39 cellular contexts compared by ENCODE assay signal in the genomic region with DNA sequence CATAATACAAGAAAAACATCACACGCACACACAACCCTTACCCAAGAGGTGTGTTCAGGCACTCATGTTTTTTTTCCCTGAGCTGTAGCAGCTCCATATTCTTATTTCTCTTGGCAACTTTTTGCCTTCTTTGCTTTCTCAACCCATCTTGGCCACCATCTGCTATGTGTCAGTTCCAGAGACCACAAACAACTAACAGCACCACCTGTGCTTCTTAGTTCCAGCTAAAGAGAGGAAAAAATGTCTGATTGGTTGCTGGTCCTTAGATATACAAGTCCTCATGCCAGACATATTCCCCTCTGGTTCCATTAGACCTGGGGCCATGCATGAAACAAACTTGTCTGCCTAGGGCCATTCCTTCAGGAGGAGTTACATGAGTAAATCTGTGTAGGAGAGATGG. TPM values are rescaled to one million over a fixed set of nuclear protein-coding genes. Genes with fewer than 3 reads are reported as not detected.
"Had no signal": no experiment of that assay in that cellular context is flagged by ENCODE, and none has a peak within 500 bp of the region (broad histone marks: within the 10 kb centered on the region; RNA-seq: fewer than 3 reads in every experiment).

No MANE protein-coding gene starts in this region.

- H3K9me3 ChIP-seq: adrenal gland, body of pancreas, colonic mucosa, esophagus squamous epithelium, gastroesophageal sphincter had no signal

- H3K4me1 ChIP-seq: adrenal gland, body of pancreas, colonic mucosa, esophagus squamous epithelium, gastroesophageal sphincter had no signal

- H3K27ac ChIP-seq: adrenal gland, body of pancreas, cardiac muscle cell, colonic mucosa, epithelial cell of prostate, esophagus squamous epithelium, gastroesophageal sphincter, WERI-Rb-1 had no signal

- H3K4me3 ChIP-seq: adrenal gland, body of pancreas, cardiac muscle cell, colonic mucosa, esophagus squamous epithelium, gastroesophageal sphincter had no signal

- H3K36me3 ChIP-seq: adrenal gland, cardiac muscle cell, colonic mucosa, esophagus squamous epithelium, gastroesophageal sphincter had no signal

- ATAC-seq: activated CD4-positive, alpha-beta T cell treated with anti-CD3 and anti-CD28 coated beads for 36 hours; activated CD8-positive, alpha-beta memory T cell treated with anti-CD3 and anti-CD28 coated beads, Interleukin-2, amount 10 ng/mL, durations not matched to agents 7 days and 5 days; activated CD8-positive, alpha-beta T cell treated with anti-CD3 and anti-CD28 coated beads, Interleukin-2, amount 10 ng/mL, durations not matched to agents 7 days and 5 days; activated naive CD8-positive, alpha-beta T cell treated with anti-CD3 and anti-CD28 coated beads, Interleukin-2, amount 50 U/mL, for 24 hours; body of pancreas; gastroesophageal sphincter; T-helper 17 cell had no signal

- DNase-seq: activated B cell treated with CpG ODN at 0.5 μM for 24 hours; activated CD4-positive, alpha-beta memory T cell treated with anti-CD3 and anti-CD28 coated beads for 36 hours; activated CD4-positive, alpha-beta T cell treated with anti-CD3 and anti-CD28 coated beads for 36 hours; activated CD4-positive, alpha-beta T cell treated with anti-CD3 and anti-CD28 coated beads, Interleukin-2, amount 10 ng/mL, durations not matched to agents 24 days and 14 days; activated CD4-positive, CD25-positive, alpha-beta regulatory T cell treated with anti-CD3 and anti-CD28 coated beads, Interleukin-2, amount 50 U/mL, for 72 hours; activated CD8-positive, alpha-beta memory T cell treated with anti-CD3 and anti-CD28 coated beads, Interleukin-2, amount 10 ng/mL, durations not matched to agents 7 days and 5 days; activated CD8-positive, alpha-beta memory T cell treated with anti-CD3 and anti-CD28 coated beads, Interleukin-2, amount 50 U/mL, for 4 hours; activated CD8-positive, alpha-beta T cell treated with anti-CD3 and anti-CD28 coated beads, Interleukin-2, amount 10 ng/mL, durations not matched to agents 7 days and 5 days; activated effector memory CD4-positive, alpha-beta T cell treated with anti-CD3 and anti-CD28 coated beads, Interleukin-2, amount 50 U/mL, for 16 hours; activated naive CD4-positive, alpha-beta T cell treated with anti-CD3 and anti-CD28 coated beads for 36 hours; activated naive CD8-positive, alpha-beta T cell treated with anti-CD3 and anti-CD28 coated beads for 36 hours; activated naive CD8-positive, alpha-beta T cell treated with anti-CD3 and anti-CD28 coated beads, Interleukin-2, amount 50 U/mL, for 24 hours; activated T-cell treated with anti-CD3 and anti-CD28 coated beads, Interleukin-2, amount 50 U/mL, for 1 hour; activated T-cell treated with anti-CD3 and anti-CD28 coated beads, Interleukin-2, amount 50 U/mL, for 48 hours; adrenal gland; amygdala; aorta; body of pancreas; central memory CD4-positive, alpha-beta T cell; cerebellar nuclear complex; colonic mucosa; effector CD8-positive, alpha-beta T cell; esophagus squamous epithelium; foreskin melanocyte; T-helper 1 cell; T-helper 17 cell; T1000; WERI-Rb-1 had no signal

- H3K27me3 ChIP-seq: body of pancreas, cardiac muscle cell, colonic mucosa, gastroesophageal sphincter had no signal

RNA-seq across cellular contexts. Expression of a gene that starts 11.9 kb away (rescaled TPM):
- total RNA-seq: activated B cell treated with CpG ODN at 0.5 μM for 24 hours; activated CD4-positive, alpha-beta memory T cell treated with anti-CD3 and anti-CD28 coated beads for 36 hours; activated CD4-positive, alpha-beta T cell treated with anti-CD3 and anti-CD28 coated beads for 36 hours; activated CD4-positive, alpha-beta T cell treated with anti-CD3 and anti-CD28 coated beads, Interleukin-2, amount 10 ng/mL, durations not matched to agents 24 days and 14 days; activated CD8-positive, alpha-beta memory T cell treated with anti-CD3 and anti-CD28 coated beads for 36 hours; activated CD8-positive, alpha-beta memory T cell treated with anti-CD3 and anti-CD28 coated beads, Interleukin-2, amount 10 ng/mL, durations not matched to agents 7 days and 5 days; activated CD8-positive, alpha-beta T cell treated with anti-CD3 and anti-CD28 coated beads, Interleukin-2, amount 10 ng/mL, durations not matched to agents 7 days and 5 days; activated naive CD4-positive, alpha-beta T cell treated with anti-CD3 and anti-CD28 coated beads for 36 hours; activated naive CD8-positive, alpha-beta T cell treated with anti-CD3 and anti-CD28 coated beads for 36 hours; activated T-helper 1 cell treated with anti-CD3 and anti-CD28 coated beads, Interleukin-12 subunit alpha, Interleukin-12 subunit beta, Interleukin-2, Interleukin-4 antibody, amounts not matched to agents 30 ng/mL and 10 ng/mL and 1 ng/mL, durations not matched to agents 14 hours and 24 hours and 36 hours; activated T-helper 2 cell treated with anti-CD3 and anti-CD28 coated beads, Interferon-gamma antibody, Interleukin-2, Interleukin-4, amounts not matched to agents 10 μg/mL and 5 μg/mL and 100 μg/mL, durations not matched to agents 14 hours and 24 hours and 36 hours; dermis microvascular lymphatic vessel endothelial cell; endothelial cell of umbilical vein; glomerular endothelial cell; T-helper 17 cell had no signal

RNA-seq across cellular contexts. Expression of a gene that starts 28.7 kb away (rescaled TPM):
- total RNA-seq: activated B cell treated with CpG ODN at 0.5 μM for 24 hours; activated CD4-positive, alpha-beta memory T cell treated with anti-CD3 and anti-CD28 coated beads for 36 hours; activated CD4-positive, alpha-beta T cell treated with anti-CD3 and anti-CD28 coated beads for 36 hours; activated CD4-positive, alpha-beta T cell treated with anti-CD3 and anti-CD28 coated beads, Interleukin-2, amount 10 ng/mL, durations not matched to agents 24 days and 14 days; activated CD8-positive, alpha-beta memory T cell treated with anti-CD3 and anti-CD28 coated beads for 36 hours; activated CD8-positive, alpha-beta memory T cell treated with anti-CD3 and anti-CD28 coated beads, Interleukin-2, amount 10 ng/mL, durations not matched to agents 7 days and 5 days; activated CD8-positive, alpha-beta T cell treated with anti-CD3 and anti-CD28 coated beads, Interleukin-2, amount 10 ng/mL, durations not matched to agents 7 days and 5 days; activated naive CD4-positive, alpha-beta T cell treated with anti-CD3 and anti-CD28 coated beads for 36 hours; activated naive CD8-positive, alpha-beta T cell treated with anti-CD3 and anti-CD28 coated beads for 36 hours; activated T-helper 1 cell treated with anti-CD3 and anti-CD28 coated beads, Interleukin-12 subunit alpha, Interleukin-12 subunit beta, Interleukin-2, Interleukin-4 antibody, amounts not matched to agents 30 ng/mL and 10 ng/mL and 1 ng/mL, durations not matched to agents 14 hours and 24 hours and 36 hours; activated T-helper 2 cell treated with anti-CD3 and anti-CD28 coated beads, Interferon-gamma antibody, Interleukin-2, Interleukin-4, amounts not matched to agents 10 μg/mL and 5 μg/mL and 100 μg/mL, durations not matched to agents 14 hours and 24 hours and 36 hours; colonic mucosa; dermis microvascular lymphatic vessel endothelial cell; endothelial cell of umbilical vein; esophagus squamous epithelium; fibroblast of lung; fibroblast of villous mesenchyme; gastroesophageal sphincter; glomerular endothelial cell; T-helper 17 cell had no signal
- polyA plus RNA-seq: aorta, cardiac muscle cell, endothelial cell of umbilical vein, fibroblast of lung had no signal
